Comparison of ENCODE assay signal across 31 cellular contexts in the genomic region with DNA sequence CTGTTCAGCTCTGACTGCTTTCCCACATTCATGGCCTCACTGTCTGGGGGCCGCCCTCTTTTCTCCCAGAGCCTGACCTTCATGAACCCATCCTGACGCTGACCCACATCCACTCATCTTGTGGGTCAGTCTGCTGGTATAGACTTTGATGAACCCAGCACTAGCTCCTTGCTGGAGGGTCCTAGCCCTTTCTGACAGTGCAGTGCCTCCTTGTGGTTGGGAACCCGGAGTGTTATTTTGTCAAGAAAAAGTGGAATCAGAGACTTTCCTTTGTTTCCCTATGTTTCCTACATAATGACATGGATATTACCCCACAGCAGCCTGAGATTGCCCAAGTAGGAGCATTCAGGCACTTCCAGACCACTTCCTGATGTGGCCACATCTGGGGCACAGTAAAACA. TPM values are rescaled to one million over a fixed set of nuclear protein-coding genes. Genes with fewer than 3 reads are reported as not detected.
DNase-seq lines count a peak whose midpoint lies in the region; ATAC-seq, FAIRE-seq and TF ChIP-seq lines count a peak whose summit lies in the region.
"Had no signal": no experiment of that assay in that cellular context is flagged by ENCODE, and none has a peak within 500 bp of the region (broad histone marks: within the 10 kb centered on the region; RNA-seq: fewer than 3 reads in every experiment).

No MANE protein-coding gene starts in this region.

- 86 to 92% (median 92%) methylated on average over 3 of the region's 3 CpGs for WGBS in small intestine, 3 donors

- peak; percentile 25 for DNase-seq in H7
- peak; percentile 43 for DNase-seq in SK-MEL-5 (ENCODE audit: low read depth, low spot score)
- no peak for DNase-seq in fibroblast of villous mesenchyme (ENCODE audit: low read depth)
- no peak for DNase-seq in small intestine
- no peak for DNase-seq in midbrain (lab: John Stamatoyannopoulos, UW)
- DNase-seq: activated CD4-positive, alpha-beta memory T cell treated with anti-CD3 and anti-CD28 coated beads, Interleukin-2, amount 10 ng/mL, durations not matched to agents 7 days and 5 days; activated CD4-positive, CD25-positive, alpha-beta regulatory T cell treated with anti-CD3 and anti-CD28 coated beads, Interleukin-2, amount 50 U/mL, for 72 hours; activated naive CD8-positive, alpha-beta T cell treated with anti-CD3 and anti-CD28 coated beads for 36 hours; Caco-2; cerebellar nuclear complex; DND-41; foreskin fibroblast; GOT3; heart right ventricle; mesendoderm; naive B cell; NCI-H1105 treated with DMSO at 0.1 percent for 48 hours; NCI-H2029 treated with DMSO at 0.1 percent for 48 hours; NCI-H446 treated with DMSO at 0.1 percent for 48 hours; occipital lobe; PC-3; Right ventricle myocardium superior; spleen; stimulated activated CD4-positive, alpha-beta T cell treated with anti-CD3 and anti-CD28 coated beads, Interleukin-4, amount 100 ng/mL, for 24 hours; stimulated activated naive B cell treated with anti-CD40 and anti-IgM and Interleukin-4, amounts not matched to agents 10 μg/mL and 1 μg/mL and 100 μg/mL, for 72 hours had no signal

- no peaks in the 10 kb centered on the region for H3K4me1 ChIP-seq in small intestine (ENCODE audit: control insufficient read depth in 2 of 2, insufficient read depth in 1 of 2, low read depth in 1 of 2, low read length in 1 of 2)
- H3K4me1 ChIP-seq: Caco-2, heart right ventricle, spleen, suprapubic skin had no signal

- no peaks in the 10 kb centered on the region for H3K27me3 ChIP-seq in H7 (ENCODE audit: control insufficient read depth, insufficient read depth, low read length)
- H3K27me3 ChIP-seq in small intestine (ENCODE audit: control insufficient read depth in 2 of 2, insufficient read depth in 2 of 2, low read length in 2 of 2): peaks cover 0 to 1% of the 10 kb centered on the region in 2 donors
- H3K27me3 ChIP-seq: suprapubic skin had no signal

- no peak for FAIRE-seq in small intestine (lab: Jason Lieb, UNC)
- FAIRE-seq: astrocyte had no signal

- TF ChIP-seq CTCF in C4-2B (conservative IDR thresholded peaks at IDR 0.05) (peak; percentile 19; the same call in 1 of the 2 replicates), fibroblast of villous mesenchyme (IDR thresholded peaks at IDR 0.05; ENCODE audit: insufficient read depth, low read depth, low read length) (peak; percentile 29)

- no peak for ATAC-seq in HG03280 (IDR thresholded peaks at IDR 0.05; ENCODE audit: unreplicated experiment)
- ATAC-seq in HG03571 (IDR thresholded peaks at IDR 0.05; ENCODE audit: unreplicated experiment): no peak
- ATAC-seq: heart right ventricle; PC-3; stimulated activated naive B cell treated with anti-CD40 and anti-IgM and Interleukin-4, amounts not matched to agents 10 μg/mL and 1 μg/mL and 100 μg/mL, for 72 hours had no signal

- H3K4me3 ChIP-seq in H7 (ENCODE audit: insufficient read depth, low read depth, low read length) (no peak overlapping the region), fibroblast of villous mesenchyme (ENCODE audit: low read depth, low read length) (no peak overlapping the region), small intestine (ENCODE audit: low read depth in 1 of 2, low read length in 2 of 2) (no peak overlapping the region)
- H3K4me3 ChIP-seq: heart right ventricle, spleen, suprapubic skin had no signal

- H3K27ac ChIP-seq in C4-2B (no peak overlapping the region), small intestine (ENCODE audit: low read depth in 1 of 2, low read length in 1 of 2) (no peak overlapping the region)
- H3K27ac ChIP-seq: epithelial cell of prostate, heart right ventricle, spleen, suprapubic skin had no signal

- no peaks in the 10 kb centered on the region for H3K9me3 ChIP-seq in small intestine (ENCODE audit: control insufficient read depth, low read depth)
- H3K9me3 ChIP-seq: Caco-2, suprapubic skin had no signal

- in situ Hi-C loops in SK-MEL-5 (cut with HindIII; ENCODE audit: low pct_unique_long_range_greater_than_20kb, low sequenced_read_pairs): no loop called here

- H3K36me3 ChIP-seq in H7 (replicated peaks; ENCODE audit: control insufficient read depth, insufficient read depth, low read length) (no peaks in the 10 kb centered on the region), small intestine (ENCODE audit: control insufficient read depth in 2 of 2, insufficient read depth in 2 of 2, low read length in 2 of 2) (no peaks in the 10 kb centered on the region)
- H3K36me3 ChIP-seq: heart right ventricle, spleen, suprapubic skin had no signal

RNA-seq across cellular contexts. Expression of gene OSR1, which starts 19.3 kb away (rescaled TPM):
- total RNA-seq in H7 (2014; rRNA removed; shearing (Covaris generic)): 0.44 TPM in 1 of 2 replicates, not detected in the other
- not detected in 2 replicates for total RNA-seq in SK-MEL-5 (2014; rRNA removed; shearing (Covaris generic))
- polyA plus RNA-seq in SK-MEL-5 (2015; cell fraction: cytosol; rRNA removed): not detected in 2 replicates
- polyA plus RNA-seq in SK-MEL-5 (2015; cell fraction: nucleus; rRNA removed): not detected in 2 replicates
- total RNA-seq in fibroblast of villous mesenchyme: 2.2 and 4.5 TPM in 2 replicates
- 10 to 100 TPM in 1 of 3 donors, under 1 TPM in 1, not detected in 1; 0.27 to 12.2 TPM for polyA plus RNA-seq in small intestine
- total RNA-seq: activated CD4-positive, alpha-beta memory T cell treated with anti-CD3 and anti-CD28 coated beads, Interleukin-2, amount 10 ng/mL, durations not matched to agents 7 days and 5 days; activated naive CD8-positive, alpha-beta T cell treated with anti-CD3 and anti-CD28 coated beads for 36 hours had no signal

Comparison
In these comparisons a context has a peak if more than half of its experiments do, and no peak if none do; other contexts are left out.
1. DNase-seq: peak in H7 (single experiment) and SK-MEL-5 (single experiment); none in fibroblast of villous mesenchyme (single experiment), small intestine (single experiment) and midbrain (single experiment).